ENCODE assay signal across 19 cellular contexts in genomic region chr17:8893621-8894020, GRCh38. TPM values are rescaled to one million over a fixed set of nuclear protein-coding genes. Genes with fewer than 3 reads are reported as not detected.
"Had no signal": no experiment of that assay in that cellular context is flagged by ENCODE, and none has a peak within 500 bp of the region (broad histone marks: within the 10 kb centered on the region; RNA-seq: fewer than 3 reads in every experiment).

No MANE protein-coding gene starts in this region.

- H3K9me3 ChIP-seq: gastroesophageal sphincter, suprapubic skin had no signal

- H3K4me3 Mint-ChIP-seq: activated CD4-positive, alpha-beta memory T cell treated with anti-CD3 and anti-CD28 coated beads, Interleukin-2, amount 10 ng/mL, durations not matched to agents 7 days and 5 days; naive B cell; stimulated activated naive CD8-positive, alpha-beta T cell treated with anti-CD3 and anti-CD28 coated beads, Interleukin-15, Interleukin-2, amounts not matched to agents 100 ng/mL and 50 ng/mL, for 24 hours; T-cell; type B pancreatic cell had no signal

- H3K9me3 Mint-ChIP-seq: activated CD4-positive, alpha-beta memory T cell treated with anti-CD3 and anti-CD28 coated beads, Interleukin-2, amount 10 ng/mL, durations not matched to agents 7 days and 5 days; naive B cell; stimulated activated naive CD8-positive, alpha-beta T cell treated with anti-CD3 and anti-CD28 coated beads, Interleukin-15, Interleukin-2, amounts not matched to agents 100 ng/mL and 50 ng/mL, for 24 hours; T-cell; type B pancreatic cell had no signal

- H3K36me3 ChIP-seq: brain microvascular endothelial cell, gastroesophageal sphincter, suprapubic skin had no signal

- H3K27ac ChIP-seq: brain microvascular endothelial cell, gastroesophageal sphincter, SK-N-MC, suprapubic skin, VCaP had no signal

- H3K27me3 Mint-ChIP-seq: activated CD4-positive, alpha-beta memory T cell treated with anti-CD3 and anti-CD28 coated beads, Interleukin-2, amount 10 ng/mL, durations not matched to agents 7 days and 5 days; naive B cell; stimulated activated naive CD8-positive, alpha-beta T cell treated with anti-CD3 and anti-CD28 coated beads, Interleukin-15, Interleukin-2, amounts not matched to agents 100 ng/mL and 50 ng/mL, for 24 hours; T-cell had no signal

- H3K27ac Mint-ChIP-seq: activated CD4-positive, alpha-beta memory T cell treated with anti-CD3 and anti-CD28 coated beads, Interleukin-2, amount 10 ng/mL, durations not matched to agents 7 days and 5 days; stimulated activated naive CD8-positive, alpha-beta T cell treated with anti-CD3 and anti-CD28 coated beads, Interleukin-15, Interleukin-2, amounts not matched to agents 100 ng/mL and 50 ng/mL, for 24 hours; type B pancreatic cell had no signal

- H3K4me1 ChIP-seq: suprapubic skin had no signal

- ATAC-seq: gastroesophageal sphincter, left lobe of liver, T-cell had no signal

- DNase-seq: activated CD4-positive, alpha-beta memory T cell treated with anti-CD3 and anti-CD28 coated beads, Interleukin-2, amount 10 ng/mL, durations not matched to agents 7 days and 5 days; activated naive CD4-positive, alpha-beta T cell; anterior cingulate cortex; brain microvascular endothelial cell; cerebellar nuclear complex; erythroblast; naive B cell; nucleus accumbens; stimulated activated CD4-positive, alpha-beta T cell treated with anti-CD3 and anti-CD28 coated beads, Interleukin-4, amount 100 ng/mL, for 24 hours; T-cell; T1000 had no signal

- H3K4me3 ChIP-seq: gastroesophageal sphincter, SK-N-MC, suprapubic skin had no signal

- H3K27me3 ChIP-seq: brain microvascular endothelial cell, suprapubic skin had no signal

- H3K36me3 Mint-ChIP-seq: type B pancreatic cell had no signal

RNA-seq across cellular contexts. Expression of gene PIK3R6, which starts 26.1 kb away (rescaled TPM):
- total RNA-seq: lung microvascular endothelial cell had no signal
